18 cellular contexts compared by ENCODE assay signal in the genomic region with DNA sequence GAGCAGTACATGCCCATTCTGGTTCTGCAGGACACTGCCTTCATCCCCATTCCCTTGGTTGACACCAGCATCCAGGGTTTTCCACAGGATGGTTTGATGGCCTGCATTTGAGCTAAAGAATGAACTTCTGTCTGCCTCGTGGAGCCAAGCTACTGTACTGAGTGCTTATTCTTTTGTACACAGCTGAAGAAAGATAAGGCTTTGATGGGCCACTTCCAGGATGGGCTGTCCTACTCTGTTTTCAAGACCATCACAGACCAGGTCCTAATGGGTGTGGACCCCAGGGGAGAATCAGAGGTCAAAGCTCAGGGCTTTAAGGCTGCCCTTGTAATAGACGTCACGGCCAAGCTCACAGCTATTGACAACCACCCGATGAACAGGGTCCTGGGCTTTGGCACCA. TPM values are rescaled to one million over a fixed set of nuclear protein-coding genes. Genes with fewer than 3 reads are reported as not detected.
A peak's percentile ranks its signal among the peaks of the same experiment; 100 is the strongest.
DNase-seq lines count a peak whose midpoint lies in the region; ATAC-seq and TF ChIP-seq lines count a peak whose summit lies in the region.
"Had no signal": no experiment of that assay in that cellular context is flagged by ENCODE, and none has a peak within 500 bp of the region (broad histone marks: within the 10 kb centered on the region; RNA-seq: fewer than 3 reads in every experiment).

No MANE protein-coding gene starts in this region.

- H2BK15ac ChIP-seq in mesenchymal stem cell (ENCODE audit: low read depth, poor library complexity, severe bottlenecking): no peak overlapping the region

- no peak overlapping the region for H2AK5ac ChIP-seq in mesenchymal stem cell (ENCODE audit: low read length, severe bottlenecking)

- H4K91ac ChIP-seq in mesenchymal stem cell (ENCODE audit: low read length): peak overlapping the region; percentile 48

- no peak overlapping the region for H2BK5ac ChIP-seq in mesenchymal stem cell (ENCODE audit: low read depth, low read length, poor library complexity, severe bottlenecking)

- peak overlapping the region in 1 of 2 experiments; percentile 67 for H3K4ac ChIP-seq in mesenchymal stem cell (ENCODE audit: low read depth in 1 of 2, low read length in 2 of 2)

- TF ChIP-seq EP300 in upper lobe of left lung (IDR thresholded peaks at IDR 0.05): no peak

- H3K79me1 ChIP-seq in mesenchymal stem cell (replicated peaks; ENCODE audit: low read length, poor library complexity, severe bottlenecking): no peaks in the 10 kb centered on the region

- no peak for TF ChIP-seq POLR2A in upper lobe of left lung (IDR thresholded peaks at IDR 0.05)

- no peak overlapping the region for H3K9ac ChIP-seq in mesenchymal stem cell (ENCODE audit: low read length)

- 53% methylated on average over 4 of the region's 4 CpGs for WGBS in mesenchymal stem cell
- 34 to 72% methylated on average over 4 of the region's 4 CpGs for WGBS in upper lobe of left lung, 2 donors

- H3K27me3 ChIP-seq in mesenchymal stem cell (ENCODE audit: control insufficient read depth in 1 of 2, insufficient read depth in 1 of 2, low read length in 2 of 2) (no peaks in the 10 kb centered on the region), upper lobe of left lung (no peaks in the 10 kb centered on the region)
- H3K27me3 ChIP-seq: BE2C had no signal

- ATAC-seq in upper lobe of left lung (ENCODE audit: low FRiP score in 2 of 2): no peak
- ATAC-seq in HG03520 (IDR thresholded peaks at IDR 0.05; ENCODE audit: unreplicated experiment): no peak
- no peak for ATAC-seq in HG02840 (IDR thresholded peaks at IDR 0.05; ENCODE audit: low FRiP score, unreplicated experiment)
- ATAC-seq: GM23338 had no signal

- H3K18ac ChIP-seq in mesenchymal stem cell (ENCODE audit: low read depth in 1 of 2, low read length in 2 of 2): peak overlapping the region in 1 of 2 experiments; percentile 25

- peak overlapping the region in 1 of 2 experiments; percentile 21 for H3K14ac ChIP-seq in mesenchymal stem cell (ENCODE audit: low read length in 2 of 2)

- H3K4me3 ChIP-seq in mesenchymal stem cell (ENCODE audit: insufficient read depth in 1 of 2, low read depth in 1 of 2, low read length in 2 of 2) (no peak overlapping the region), upper lobe of left lung (no peak overlapping the region)
- H3K4me3 ChIP-seq: GM23338 had no signal

- H2AFZ ChIP-seq in mesenchymal stem cell (ENCODE audit: low read depth, low read length): no peak overlapping the region
- H2AFZ ChIP-seq: GM23338 had no signal

- no peak overlapping the region for H3K4me2 ChIP-seq in mesenchymal stem cell (ENCODE audit: low read length, poor library complexity, severe bottlenecking)
- H3K4me2 ChIP-seq: GM23338 had no signal

- H3K9me3 ChIP-seq in mesenchymal stem cell (ENCODE audit: control insufficient read depth, low read length) (no peaks in the 10 kb centered on the region), upper lobe of left lung (no peaks in the 10 kb centered on the region)
- H3K9me3 ChIP-seq: BE2C, Caco-2 had no signal

- H2BK120ac ChIP-seq in mesenchymal stem cell (ENCODE audit: low read depth, low read length): no peak overlapping the region

- peak; percentile 50 for DNase-seq in mesenchymal stem cell
- no peak for DNase-seq in upper lobe of left lung
- no peak for DNase-seq in epidermal melanocyte (ENCODE audit: insufficient read length, low spot score)
- DNase-seq: BE2C; C1 segment of cervical spinal cord; Caco-2; CD4-positive, alpha-beta T cell; DMS153; DMS79; GDM1; HCEC 1CT had no signal

- H2BK12ac ChIP-seq in mesenchymal stem cell (ENCODE audit: low read length in 2 of 2): peak overlapping the region in 1 of 2 experiments; percentile 22

- TF ChIP-seq CTCF in C4-2B (conservative IDR thresholded peaks at IDR 0.05) (no peak), VCaP (conservative IDR thresholded peaks at IDR 0.05) (no peak), upper lobe of left lung (IDR thresholded peaks at IDR 0.05) (no peak)

- H3K23ac ChIP-seq in mesenchymal stem cell (ENCODE audit: low read length in 2 of 2): no peak overlapping the region

- peak overlapping the region; percentile 16 for H4K8ac ChIP-seq in mesenchymal stem cell (ENCODE audit: low read length)

- H3K27ac ChIP-seq in C4-2B (peak overlapping the region; percentile 46), VCaP (0 out of 2 replicates have a peak overlapping the region, but pooled peaks have one; percentile 3), mesenchymal stem cell (ENCODE audit: low read length, poor library complexity, severe bottlenecking) (no peak overlapping the region), upper lobe of left lung (peak overlapping the region; percentile 17 to 80 (median 48))

- H3K4me1 ChIP-seq in mesenchymal stem cell (ENCODE audit: control insufficient read depth, insufficient read depth, low read depth, low read length): peaks cover 2% of the 10 kb centered on the region
- peaks cover 13 to 38% (median 25%) of the 10 kb centered on the region in 4 donors for H3K4me1 ChIP-seq in upper lobe of left lung

- H3K36me3 ChIP-seq in mesenchymal stem cell (ENCODE audit: control insufficient read depth in 1 of 2, insufficient read depth in 2 of 2, low read depth in 1 of 2, low read length in 2 of 2) (no peaks in the 10 kb centered on the region), upper lobe of left lung (no peaks in the 10 kb centered on the region)
- H3K36me3 ChIP-seq: BE2C had no signal

RNA-seq across cellular contexts. Expression of gene BCL2L14, which starts 23.7 kb away (rescaled TPM):
- 0.06 TPM for polyA plus RNA-seq in mesenchymal stem cell (2013, experiment 1 of 2)
- 0.03 TPM for polyA plus RNA-seq in mesenchymal stem cell (2013, experiment 2 of 2)
- 1 to 10 TPM in 4 of 6 donors, under 1 TPM in 1, not detected in 1; 0.57 to 4.6 (median 1.8) TPM for total RNA-seq in upper lobe of left lung
- total RNA-seq: A172, Daoy had no signal
